ENCODE assay signal across 10 cellular contexts in the genomic region with DNA sequence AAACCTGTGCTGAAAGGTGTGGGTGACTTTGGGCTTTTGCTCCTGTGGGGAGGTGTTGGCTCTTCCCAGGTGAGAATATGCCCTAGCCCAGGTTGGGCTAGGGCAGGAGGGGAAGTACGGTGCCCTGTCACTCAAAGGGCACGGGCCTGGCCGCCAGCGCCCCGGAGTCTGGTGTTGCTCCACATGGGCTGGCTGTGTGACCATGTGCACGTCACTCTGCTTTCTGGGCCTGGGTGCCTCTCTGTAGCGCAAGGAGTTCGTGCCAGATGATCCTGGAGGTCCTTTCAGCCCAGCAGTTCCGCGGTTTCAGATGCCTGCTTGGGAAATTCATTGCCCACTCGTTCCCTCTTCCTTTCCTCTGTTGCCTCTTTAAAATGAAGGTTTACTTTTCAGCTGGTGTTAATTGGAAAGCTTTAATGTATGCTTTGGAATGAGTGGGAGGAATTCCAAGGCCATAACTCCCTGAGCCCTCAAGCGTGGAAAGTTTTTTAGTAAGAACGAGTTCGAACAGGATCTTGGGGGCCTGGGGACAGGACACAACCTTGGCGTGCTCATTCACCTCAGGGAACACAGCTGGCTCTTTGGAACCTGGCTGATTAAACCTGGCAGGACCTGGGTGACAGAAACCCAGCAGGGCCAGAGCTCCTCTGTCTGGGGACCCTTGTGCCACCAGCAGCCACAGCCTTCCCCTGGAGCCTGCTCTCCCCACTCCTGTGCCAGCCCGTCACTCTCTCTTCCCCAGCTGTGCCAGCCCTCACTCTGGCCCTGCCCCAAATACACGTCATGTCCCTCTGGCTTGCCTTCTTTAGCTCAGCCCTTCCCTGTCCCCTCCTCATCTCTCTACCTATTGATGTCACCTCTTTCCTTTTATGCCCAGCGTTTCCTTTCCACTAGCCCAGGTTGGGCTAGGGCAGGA. TPM values are rescaled to one million over a fixed set of nuclear protein-coding genes. Genes with fewer than 3 reads are reported as not detected.
DNase-seq lines count a peak whose midpoint lies in the region; ATAC-seq and TF ChIP-seq lines count a peak whose summit lies in the region.
"Had no signal": no experiment of that assay in that cellular context is flagged by ENCODE, and none has a peak within 500 bp of the region (broad histone marks: within the 10 kb centered on the region; RNA-seq: fewer than 3 reads in every experiment).

No MANE protein-coding gene starts in this region.

- H2AK9ac ChIP-seq in IMR-90 (replicated peaks; ENCODE audit: low read depth, low read length, poor library complexity) = peak overlapping the region; percentile 44

- peaks cover 31% of the 10 kb centered on the region for H3K4me1 ChIP-seq in IMR-90 (ENCODE audit: control insufficient read depth, insufficient read depth, low read length)
- peaks cover 10 to 74% (median 39%) of the 10 kb centered on the region in 5 donors for H3K4me1 ChIP-seq in subcutaneous abdominal adipose tissue (ENCODE audit: control insufficient read depth in 5 of 5, insufficient read depth in 5 of 5, low read length in 5 of 5)

- 0 out of 2 replicates have a peak overlapping the region, but pooled peaks have one; percentile 25 for H4K91ac ChIP-seq in IMR-90 (ENCODE audit: insufficient read depth, low read depth, low read length)

- H3K79me1 ChIP-seq in IMR-90 (ENCODE audit: low read depth in 1 of 2, low read length in 2 of 2) = peaks cover 5 to 33% of the 10 kb centered on the region in 2 experiments; a peak in 3 of 4 replicates

- no peak overlapping the region for H3K23ac ChIP-seq in IMR-90 (ENCODE audit: low read depth, low read length)

- H4K8ac ChIP-seq in IMR-90 (ENCODE audit: low read depth in 2 of 2, low read length in 2 of 2) = no peak overlapping the region

- H2BK5ac ChIP-seq in IMR-90 (ENCODE audit: low read depth, low read length, poor library complexity, severe bottlenecking) = peak overlapping the region; percentile 11

- no peak for TF ChIP-seq POLR2A in IMR-90 (IDR thresholded peaks at IDR 0.05; ENCODE audit: low read depth, low read length)

- H3K4me2 ChIP-seq in IMR-90 (ENCODE audit: low read depth, low read length) = no peak overlapping the region

- H2BK120ac ChIP-seq in IMR-90 (ENCODE audit: low read depth, low read length) = no peak overlapping the region

- H4K20me1 ChIP-seq in IMR-90 (ENCODE audit: insufficient read depth, low read length) = peaks cover 19% of the 10 kb centered on the region; the same call in 1 of the 2 replicates

- ATAC-seq in IMR-90 (ENCODE audit: low read depth) = no peak
- no peak for ATAC-seq in GM21423 (IDR thresholded peaks at IDR 0.05; ENCODE audit: unreplicated experiment)
- no peak for ATAC-seq in GM21786 (IDR thresholded peaks at IDR 0.05; ENCODE audit: unreplicated experiment)
- no peak for ATAC-seq in GM21367 (IDR thresholded peaks at IDR 0.05; ENCODE audit: unreplicated experiment)

- TF ChIP-seq CTCF in IMR-90 (conservative IDR thresholded peaks at IDR 0.05; ENCODE audit: low read depth, low read length) = no peak
- no peak for TF ChIP-seq CTCF in chondrocyte (IDR thresholded peaks at IDR 0.05)

- H2AK5ac ChIP-seq in IMR-90 (ENCODE audit: low read depth, low read length) = peak overlapping the region; percentile 75

- peaks cover 6% of the 10 kb centered on the region for H3K36me3 Mint-ChIP-seq in chondrocyte (ENCODE audit: low read depth)
- H3K36me3 Mint-ChIP-seq: naive B cell had no signal

- no peaks in the 10 kb centered on the region for H3K9me3 ChIP-seq in IMR-90 (ENCODE audit: control insufficient read depth, insufficient read depth, low read length)
- peaks cover 0 to 5% (median under 1%) of the 10 kb centered on the region in 5 donors for H3K9me3 ChIP-seq in subcutaneous abdominal adipose tissue (ENCODE audit: control insufficient read depth in 5 of 5, low read length in 5 of 5)
- peaks cover 9% of the 10 kb centered on the region; the same call in 1 of the 2 replicates for H3K9me3 ChIP-seq in MG63
- H3K9me3 ChIP-seq: SJCRH30 had no signal

- H3K4me3 Mint-ChIP-seq in chondrocyte (ENCODE audit: unreplicated experiment) = no peak overlapping the region
- H3K4me3 Mint-ChIP-seq: naive B cell had no signal

- CTCF ChIA-PET in IMR-90 (lab: Yijun Ruan, JAX) = no interaction called here

- H3K27me3 ChIP-seq in IMR-90 (ENCODE audit: control insufficient read depth, insufficient read depth, low read length) (no peaks in the 10 kb centered on the region), subcutaneous abdominal adipose tissue (ENCODE audit: control insufficient read depth in 5 of 5, insufficient read depth in 4 of 5, low read length in 5 of 5) (no peaks in the 10 kb centered on the region), MG63 (no peaks in the 10 kb centered on the region)
- H3K27me3 ChIP-seq: SJCRH30 had no signal

- H3K9ac ChIP-seq in IMR-90 (ENCODE audit: low read depth, low read length) (no peak overlapping the region), subcutaneous abdominal adipose tissue (ENCODE audit: low read length in 5 of 5) (peak overlapping the region in 1 of 5 donors; percentile 11)

- POLR2A ChIA-PET in IMR-90 (lab: Charles Lee; ENCODE audit: unreplicated experiment) = no interaction called here

- dilution Hi-C loops in IMR-90 (cut with HindIII; ENCODE audit: low sequenced_read_pairs, unreplicated experiment) = no loop called here

- H3K27me3 Mint-ChIP-seq in chondrocyte (ENCODE audit: low read depth) = no peaks in the 10 kb centered on the region

- H3K36me3 ChIP-seq in IMR-90 (ENCODE audit: control insufficient read depth, insufficient read depth, low read length) = no peaks in the 10 kb centered on the region
- H3K36me3 ChIP-seq in subcutaneous abdominal adipose tissue (ENCODE audit: control insufficient read depth in 5 of 5, insufficient read depth in 5 of 5, low read length in 5 of 5) = peaks cover 0 to 4% (median 0%) of the 10 kb centered on the region in 5 donors
- no peaks in the 10 kb centered on the region for H3K36me3 ChIP-seq in MG63
- H3K36me3 ChIP-seq: SJCRH30 had no signal

- no peak overlapping the region for H3K56ac ChIP-seq in IMR-90 (ENCODE audit: extremely low read depth, insufficient read depth, low read length)

- no peak overlapping the region for H4K5ac ChIP-seq in IMR-90 (ENCODE audit: low read depth, low read length)

- DNase-seq in IMR-90 = peak; percentile 6
- peak; percentile 67 for DNase-seq in chondrocyte (ENCODE audit: low spot score)
- DNase-seq in islet precursor cell = peak; percentile 55
- DNase-seq in MG63 = no peak
- DNase-seq: naive B cell, SJCRH30 had no signal

- no TSS peak for BruUV-seq in IMR-90 (replicated peaks; lab: Mats Ljungman, UMichigan)

- in situ Hi-C loops in IMR-90 (cut with MboI; ENCODE audit: low sequenced_read_pairs) = no loop called here

- no peak overlapping the region for H3K4me3 ChIP-seq in IMR-90 (ENCODE audit: insufficient read depth, low read depth, low read length)
- no peak overlapping the region for H3K4me3 ChIP-seq in subcutaneous abdominal adipose tissue (ENCODE audit: low read depth in 1 of 5, low read length in 5 of 5)
- H3K4me3 ChIP-seq in MG63 = no peak overlapping the region
- H3K4me3 ChIP-seq: SJCRH30 had no signal

- TF ChIP-seq RAD21 in IMR-90 (IDR thresholded peaks at IDR 0.05; ENCODE audit: low read length) = no peak

- intact Hi-C loops in IMR-90 (cut with micrococcal nuclease) = loop anchor here (5.0 kb wide), 1 partner anchor 43 kb away; a partner anchor contains a TSS

- no peak overlapping the region for H3K14ac ChIP-seq in IMR-90 (replicated peaks; ENCODE audit: low read depth, low read length)

- H2BK15ac ChIP-seq in IMR-90 (ENCODE audit: low read depth, low read length) = peak overlapping the region; percentile 41; the same call in 1 of the 3 replicates

- peaks cover 21% of the 10 kb centered on the region for H3K9me1 ChIP-seq in IMR-90 (ENCODE audit: insufficient read depth, low read length)

- H2BK20ac ChIP-seq in IMR-90 (ENCODE audit: low read depth, low read length) = no peak overlapping the region

- no peak overlapping the region for H2AFZ ChIP-seq in IMR-90 (replicated peaks; ENCODE audit: low read length, poor library complexity)

- peak overlapping the region; percentile 61 for H3K27ac Mint-ChIP-seq in chondrocyte (ENCODE audit: unreplicated experiment)

- no peak overlapping the region for H3K18ac ChIP-seq in IMR-90 (ENCODE audit: low read depth, low read length)

- H3K4me1 Mint-ChIP-seq in chondrocyte (ENCODE audit: low read depth) = peaks cover 69% of the 10 kb centered on the region

- H3K4ac ChIP-seq in IMR-90 (ENCODE audit: low read depth, low read length) = peak overlapping the region; percentile 39

- 84% methylated on average over 10 of the region's 18 CpGs; no CpG with 5 or more reads in 1 of the 2 experiments for WGBS in IMR-90 (ENCODE audit: extremely low coverage in 2 of 2, insufficient read length in 1 of 2), 2 experiments

- H3K27ac ChIP-seq in IMR-90 (ENCODE audit: insufficient read depth, low read length) (no peak overlapping the region), subcutaneous abdominal adipose tissue (ENCODE audit: low read depth, low read length) (peak overlapping the region; percentile 32)
- H3K27ac ChIP-seq: SJCRH30 had no signal

- peaks cover 6% of the 10 kb centered on the region for H3K9me3 Mint-ChIP-seq in chondrocyte (ENCODE audit: low read depth)

TF ChIP-seq in IMR-90, 13 proteins besides CTCF, POLR2A, EP300 and RAD21 (continues in another document):
- TF ChIP-seq, protein P1, sequence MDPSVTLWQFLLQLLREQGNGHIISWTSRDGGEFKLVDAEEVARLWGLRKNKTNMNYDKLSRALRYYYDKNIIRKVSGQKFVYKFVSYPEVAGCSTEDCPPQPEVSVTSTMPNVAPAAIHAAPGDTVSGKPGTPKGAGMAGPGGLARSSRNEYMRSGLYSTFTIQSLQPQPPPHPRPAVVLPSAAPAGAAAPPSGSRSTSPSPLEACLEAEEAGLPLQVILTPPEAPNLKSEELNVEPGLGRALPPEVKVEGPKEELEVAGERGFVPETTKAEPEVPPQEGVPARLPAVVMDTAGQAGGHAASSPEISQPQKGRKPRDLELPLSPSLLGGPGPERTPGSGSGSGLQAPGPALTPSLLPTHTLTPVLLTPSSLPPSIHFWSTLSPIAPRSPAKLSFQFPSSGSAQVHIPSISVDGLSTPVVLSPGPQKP (IDR thresholded peaks at IDR 0.05; ENCODE audit: borderline replicate concordance, low read depth, low read length) = no peak
- TF ChIP-seq MXI1 (IDR thresholded peaks at IDR 0.05; ENCODE audit: borderline replicate concordance, low read depth, low read length) = no peak

RNA-seq across cellular contexts. Expression of a gene that starts 42.8 kb away (rescaled TPM):
- total RNA-seq in IMR-90 (2012; rRNA removed) (16.1 and 17.7 TPM in 2 replicates), chondrocyte (50.4 to 98.1 TPM (median 54.4 TPM) in 3 replicates)
- 29.8 and 39.1 TPM in 2 replicates for polyA plus RNA-seq in IMR-90 (2012; rRNA removed)
- polyA plus RNA-seq in IMR-90 (2012; cell fraction: cytosol; rRNA removed) = 14.4 and 30.5 TPM in 2 replicates
- 29.7 and 33.9 TPM in 2 replicates for polyA plus RNA-seq in IMR-90 (2012; cell fraction: nucleus; rRNA removed; ENCODE audit: low replicate concordance)
- total RNA-seq in MG63 (2014; rRNA removed; shearing (Covaris generic); ENCODE audit: low replicate concordance) = 25.8 and 31.0 TPM in 2 replicates
